In genomic region chr17:45370949-45371413, GRCh38 we compare ENCODE assay signal across 9 cellular contexts. TPM values are rescaled to one million over a fixed set of nuclear protein-coding genes. Genes with fewer than 3 reads are reported as not detected.
DNase-seq lines count a peak whose midpoint lies in the region; ATAC-seq, FAIRE-seq and TF ChIP-seq lines count a peak whose summit lies in the region.
"Had no signal": no experiment of that assay in that cellular context is flagged by ENCODE, and none has a peak within 500 bp of the region (broad histone marks: within the 10 kb centered on the region; RNA-seq: fewer than 3 reads in every experiment).

No MANE protein-coding gene starts in this region.

- ATAC-seq in psoas muscle (no peak), GM18511 (IDR thresholded peaks at IDR 0.05; ENCODE audit: unreplicated experiment) (no peak), GM21717 (IDR thresholded peaks at IDR 0.05; ENCODE audit: unreplicated experiment) (no peak), HG03342 (IDR thresholded peaks at IDR 0.05; ENCODE audit: unreplicated experiment) (no peak)

- no peaks in the 10 kb centered on the region for H3K36me3 Mint-ChIP-seq in endodermal cell (ENCODE audit: low read depth)

- no peaks in the 10 kb centered on the region for H3K9me3 Mint-ChIP-seq in endodermal cell

- FAIRE-seq in GM12891 (lab: Jason Lieb, UNC): no peak

- peak overlapping the region; percentile 89 for H3K27ac Mint-ChIP-seq in endodermal cell

- H3K4me1 Mint-ChIP-seq in endodermal cell: peaks cover 17% of the 10 kb centered on the region

- DNase-seq in GM12891 (ENCODE audit: insufficient read length, low spot score) (no peak), NOMO-1 treated with dmso at 0.1 percent for 144 hours (lab: John Stamatoyannopoulos, UW; ENCODE audit: unreplicated experiment) (peak; percentile 9), endodermal cell (peak; percentile 66), psoas muscle (no peak), NCI-H1417 treated with DMSO at 0.1 percent for 48 hours (lab: John Stamatoyannopoulos, UW) (no peak)
- DNase-seq: NCI-H774 had no signal

- H3K27ac ChIP-seq in endodermal cell (ENCODE audit: low read depth, low read length) (peak overlapping the region; percentile 91), psoas muscle (peak overlapping the region; percentile 81)

- no peaks in the 10 kb centered on the region for H3K27me3 ChIP-seq in endodermal cell (ENCODE audit: control insufficient read depth, insufficient read depth, low read length, poor library complexity, severe bottlenecking)
- no peaks in the 10 kb centered on the region for H3K27me3 ChIP-seq in psoas muscle (ENCODE audit: insufficient read depth in 3 of 3, low read length in 2 of 3)

- H3K27me3 Mint-ChIP-seq in endodermal cell (ENCODE audit: insufficient read depth): no peaks in the 10 kb centered on the region

- H3K4me3 Mint-ChIP-seq in endodermal cell: peak overlapping the region; percentile 44

- H3K4me3 ChIP-seq in endodermal cell (ENCODE audit: low read length) (no peak overlapping the region), psoas muscle (peak overlapping the region; percentile 51)

- TF ChIP-seq CTCF in endodermal cell (conservative IDR thresholded peaks at IDR 0.05) (no peak), psoas muscle (IDR thresholded peaks at IDR 0.05) (no peak)

- TF ChIP-seq POLR2A in GM12891 (IDR thresholded peaks at IDR 0.05; ENCODE audit: low read depth, low read length): no peak

- H3K9me3 ChIP-seq in endodermal cell (ENCODE audit: control insufficient read depth, low read length) (no peaks in the 10 kb centered on the region), psoas muscle (no peaks in the 10 kb centered on the region)

- H3K36me3 ChIP-seq in endodermal cell (ENCODE audit: control insufficient read depth, insufficient read depth, low read length) (no peaks in the 10 kb centered on the region), psoas muscle (ENCODE audit: insufficient read depth in 1 of 2, low read depth in 1 of 2) (no peaks in the 10 kb centered on the region)

- peaks cover 4% of the 10 kb centered on the region for H3K4me1 ChIP-seq in endodermal cell (ENCODE audit: control insufficient read depth, insufficient read depth, low read length)
- H3K4me1 ChIP-seq in psoas muscle: peaks cover 34% of the 10 kb centered on the region

- 88 to 92% methylated on average over 6 to 8 of the region's 8 CpGs for WGBS in endodermal cell (ENCODE audit: insufficient coverage in 1 of 2, insufficient read length in 1 of 2), 2 experiments
- 84 to 85% (median 85%) methylated on average over 8 of the region's 8 CpGs for WGBS in psoas muscle, 3 donors

- intact Hi-C loops in psoas muscle (cut with DNase I): loop anchor here in 1 of 2 donors (2.0 kb wide), 1 partner anchor 54 kb away; the partner anchor contains the start of gene MAP3K14

- peak overlapping the region; percentile 78 for H3K9ac ChIP-seq in endodermal cell (ENCODE audit: extremely low read depth, low read length, poor library complexity, severe bottlenecking)

TF ChIP-seq in GM12891, 5 proteins besides CTCF, POLR2A, EP300 and RAD21:
- peak; percentile 70 for TF ChIP-seq SPI1 (IDR thresholded peaks at IDR 0.05; ENCODE audit: low read depth, low read length)
- TF ChIP-seq POU2F2 (IDR thresholded peaks at IDR 0.05; ENCODE audit: low read depth, low read length): no peak

RNA-seq across cellular contexts. Expression of gene MAP3K14, which starts 54.2 kb away (rescaled TPM):
- polyA plus RNA-seq in GM12891 (2012; ENCODE audit: low read depth, missing spikeins): 12.4 TPM
- total RNA-seq in endodermal cell (1 to 10 TPM; 4.6 to 5.5 TPM), psoas muscle (10 to 100 TPM; 21.8 to 53.5 (median 30.1) TPM)
- 5.3 TPM for polyA plus RNA-seq in endodermal cell (2013, experiment 1 of 2)
- polyA plus RNA-seq in endodermal cell (2013, experiment 2 of 2): 4.0 TPM
- 10 to 100 TPM; 12.4 to 28.1 (median 24.6) TPM for polyA plus RNA-seq in psoas muscle

Comparison
In these comparisons a context has a peak if more than half of its experiments do, and no peak if none do; other contexts are left out.
1. DNase-seq: peak in NOMO-1 treated with dmso at 0.1 percent for 144 hours (single experiment) and endodermal cell (single experiment); none in GM12891 (single experiment), psoas muscle (0 of 2) and NCI-H1417 treated with DMSO at 0.1 percent for 48 hours (single experiment).